20 cellular contexts compared by ENCODE assay signal in the genomic region with DNA sequence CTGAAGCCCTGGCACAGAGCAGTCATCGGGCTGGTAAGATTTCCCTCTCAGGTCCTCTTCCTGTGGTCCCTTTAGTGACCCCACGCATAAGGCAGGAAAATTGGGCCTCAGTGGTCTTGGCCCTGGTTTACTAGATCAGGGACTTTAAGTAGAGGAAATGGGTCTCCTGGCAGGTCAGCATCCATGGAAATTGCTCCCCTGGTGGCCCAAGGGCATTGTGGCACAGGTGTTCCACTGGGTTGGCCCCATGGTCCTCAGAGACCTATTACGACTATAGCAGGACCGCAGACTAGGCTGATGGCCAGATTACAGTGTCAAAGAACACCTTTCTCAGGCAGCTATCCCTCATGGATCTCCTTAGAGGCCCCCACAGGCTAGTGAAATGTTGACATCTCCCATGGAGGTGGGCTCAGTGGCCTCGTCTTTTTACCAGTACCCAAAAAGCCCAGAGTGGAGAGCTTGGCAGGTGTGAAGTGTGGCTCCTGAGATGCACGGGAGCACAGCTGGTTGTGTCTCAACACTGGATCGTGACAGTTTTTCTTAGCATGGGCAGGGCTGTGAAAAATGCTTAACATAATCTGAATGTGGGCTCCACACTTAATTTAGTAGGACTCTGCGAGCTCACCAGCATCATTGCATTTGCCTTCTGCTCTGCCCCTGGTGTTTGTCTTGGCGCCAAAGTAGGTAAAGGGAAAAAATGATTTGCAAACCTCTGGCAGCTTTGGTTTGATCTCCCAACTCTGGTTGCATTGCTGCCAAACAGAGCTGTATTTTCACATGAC.
DNase-seq lines count a peak whose midpoint lies in the region; TF ChIP-seq lines count a peak whose summit lies in the region.
"Had no signal": no experiment of that assay in that cellular context is flagged by ENCODE, and none has a peak within 500 bp of the region (broad histone marks: within the 10 kb centered on the region; RNA-seq: fewer than 3 reads in every experiment).

No MANE protein-coding gene starts in this region.

- peaks cover 18% of the 10 kb centered on the region for H3K4me1 Mint-ChIP-seq in Caco-2 (ENCODE audit: low read depth, unreplicated experiment)

- H3K9ac ChIP-seq in rectal smooth muscle tissue (ENCODE audit: low read length), result no peak overlapping the region

- TF ChIP-seq CTCF in A673 (conservative IDR thresholded peaks at IDR 0.05; ENCODE audit: low read depth, low read length) (no peak), VCaP (conservative IDR thresholded peaks at IDR 0.05) (no peak), fibroblast of the aortic adventitia (IDR thresholded peaks at IDR 0.05; ENCODE audit: insufficient read depth, low read length) (no peak), Caco-2 (IDR thresholded peaks at IDR 0.05; ENCODE audit: insufficient read depth in 1 of 2, low read depth in 1 of 2, low read length in 1 of 2, severe bottlenecking in 1 of 2, unreplicated experiment in 1 of 2) (no peak)

- H3K36me3 Mint-ChIP-seq in Caco-2 (ENCODE audit: insufficient read depth, unreplicated experiment), result no peaks in the 10 kb centered on the region

- H3K27me3 ChIP-seq in A673 (replicated peaks; ENCODE audit: insufficient read depth, low read depth, low read length, poor library complexity) (no peaks in the 10 kb centered on the region), rectal smooth muscle tissue (ENCODE audit: control insufficient read depth, insufficient read depth, low read length) (no peaks in the 10 kb centered on the region), Caco-2 (replicated peaks; ENCODE audit: control insufficient read depth, insufficient read depth, low read length) (no peaks in the 10 kb centered on the region)

- H3K9me3 ChIP-seq in A673 (ENCODE audit: low read depth, low read length, poor library complexity, severe bottlenecking) (peaks cover 8% of the 10 kb centered on the region), Caco-2 (no peaks in the 10 kb centered on the region)

- H3K9me3 Mint-ChIP-seq in Caco-2 (ENCODE audit: unreplicated experiment), result no peaks in the 10 kb centered on the region
- H3K9me3 Mint-ChIP-seq: activated T-cell treated with anti-CD3 and anti-CD28 coated beads, Interleukin-2, amount 50 U/mL, for 24 hours; IgD-negative memory B cell had no signal

- H3K36me3 ChIP-seq in A673 (ENCODE audit: insufficient read depth, low read length, poor library complexity, severe bottlenecking) (no peaks in the 10 kb centered on the region), rectal smooth muscle tissue (ENCODE audit: control insufficient read depth, insufficient read depth, low read length) (no peaks in the 10 kb centered on the region), Caco-2 (ENCODE audit: control insufficient read depth, insufficient read depth, low read length) (no peaks in the 10 kb centered on the region)

- no peaks in the 10 kb centered on the region for H3K27me3 Mint-ChIP-seq in Caco-2 (ENCODE audit: insufficient read depth, unreplicated experiment)
- H3K27me3 Mint-ChIP-seq: activated CD4-positive, alpha-beta T cell treated with anti-CD3 and anti-CD28 coated beads for 36 hours; activated T-cell treated with anti-CD3 and anti-CD28 coated beads, Interleukin-2, amount 50 U/mL, for 24 hours had no signal

- DNase-seq in A673 (ENCODE audit: low spot score) (no peak), fibroblast of the aortic adventitia (ENCODE audit: low read depth) (peak; percentile 15), NCI-H524 (lab: John Stamatoyannopoulos, UW) (no peak), NCI-H2227 treated with DMSO at 0.1 percent for 48 hours (lab: John Stamatoyannopoulos, UW) (no peak), Caco-2 (no peak), cortex of kidney (lab: John Stamatoyannopoulos, UW) (no peak)
- DNase-seq: activated CD4-positive, alpha-beta T cell treated with anti-CD3 and anti-CD28 coated beads for 36 hours; activated T-cell treated with anti-CD3 and anti-CD28 coated beads, Interleukin-2, amount 50 U/mL, for 24 hours; AML-193; DMS 273 treated with DMSO at 0.1 percent for 48 hours; effector CD8-positive, alpha-beta T cell; glutamatergic neuron; kidney glomerular epithelial cell; NCI-H510A; nephron progenitor cell; stimulated activated CD4-positive, alpha-beta T cell treated with anti-CD3 and anti-CD28 coated beads, Interleukin-12 subunit alpha, Interleukin-12 subunit beta, amount 100 ng/mL, for 4 hours; T-helper 2 cell had no signal

- POLR2A ChIA-PET in A673 (lab: Charles Lee; ENCODE audit: low non-redundant PET) (no interaction called here), Caco-2 (lab: Charles Lee) (no interaction called here)

- H3K27ac ChIP-seq in A673 (ENCODE audit: low read depth, low read length, poor library complexity, severe bottlenecking) (peak overlapping the region; percentile 57), VCaP (peak overlapping the region; percentile 86), rectal smooth muscle tissue (ENCODE audit: low read depth, low read length) (peak overlapping the region; percentile 65)

- H3K4me3 Mint-ChIP-seq in Caco-2 (ENCODE audit: unreplicated experiment), result no peak overlapping the region
- H3K4me3 Mint-ChIP-seq: activated CD4-positive, alpha-beta T cell treated with anti-CD3 and anti-CD28 coated beads for 36 hours; activated T-cell treated with anti-CD3 and anti-CD28 coated beads, Interleukin-2, amount 50 U/mL, for 24 hours; IgD-negative memory B cell; nephron progenitor cell had no signal

- H3K27ac Mint-ChIP-seq in Caco-2 (ENCODE audit: unreplicated experiment), result no peak overlapping the region
- H3K27ac Mint-ChIP-seq: activated CD4-positive, alpha-beta T cell treated with anti-CD3 and anti-CD28 coated beads for 36 hours; activated T-cell treated with anti-CD3 and anti-CD28 coated beads, Interleukin-2, amount 50 U/mL, for 24 hours; IgD-negative memory B cell; nephron progenitor cell had no signal

- peaks cover 93% of the 10 kb centered on the region for H3K4me1 ChIP-seq in A673 (ENCODE audit: insufficient read depth, low read length, poor library complexity, severe bottlenecking)
- peaks cover 48% of the 10 kb centered on the region for H3K4me1 ChIP-seq in rectal smooth muscle tissue (ENCODE audit: control insufficient read depth, insufficient read depth, low read length)
- peaks cover 12% of the 10 kb centered on the region; the same call in 1 of the 2 replicates for H3K4me1 ChIP-seq in Caco-2

- H3K4me3 ChIP-seq in A673 (ENCODE audit: low read depth, low read length, poor library complexity, severe bottlenecking) (no peak overlapping the region), fibroblast of the aortic adventitia (ENCODE audit: low read depth, low read length) (no peak overlapping the region), rectal smooth muscle tissue (ENCODE audit: low read length) (no peak overlapping the region), Caco-2 (ENCODE audit: low read depth, low read length) (no peak overlapping the region)

- intact Hi-C loops in A673 (cut with micrococcal nuclease; ENCODE audit: unreplicated experiment) (no loop called here), Caco-2 (cut with micrococcal nuclease; ENCODE audit: unreplicated experiment) (loop anchor here (2.0 kb wide), 1 partner anchor 17 kb away; no protein-coding TSS in a partner anchor)

- BruUV-seq in A673 (replicated peaks; lab: Mats Ljungman, UMichigan) (no TSS peak), Caco-2 (replicated peaks; lab: Mats Ljungman, UMichigan) (no TSS peak)

- CTCF ChIA-PET in A673 (lab: Charles Lee), result no interaction called here
- CTCF ChIA-PET in Caco-2 (lab: Charles Lee), result interaction anchor here (1.1 to 1.6 kb wide), 2 partner anchors 17 to 128 kb away, joined by 5 read pairs; no protein-coding TSS in a partner anchor
